ENCODE assay signal across 9 cellular contexts in genomic region chr17:57911834-57912673, GRCh38. TPM values are rescaled to one million over a fixed set of nuclear protein-coding genes. Genes with fewer than 3 reads are reported as not detected.
DNase-seq lines count a peak whose midpoint lies in the region; ATAC-seq and TF ChIP-seq lines count a peak whose summit lies in the region.
"Had no signal": no experiment of that assay in that cellular context is flagged by ENCODE, and none has a peak within 500 bp of the region (broad histone marks: within the 10 kb centered on the region; RNA-seq: fewer than 3 reads in every experiment).

No MANE protein-coding gene starts in this region.

- DNase-seq in PC-9: peak; percentile 73 to 84
- DNase-seq in globus pallidus (ENCODE audit: low spot score): peak; percentile 99
- DNase-seq in renal cortical epithelial cell (ENCODE audit: low read depth): peak; percentile 86
- no peak for DNase-seq in T-helper 1 cell
- no peak for DNase-seq in NOMO-1 (lab: John Stamatoyannopoulos, UW; ENCODE audit: unreplicated experiment in 2 of 2)

- intact Hi-C loops in PC-9 (cut with micrococcal nuclease; ENCODE audit: unreplicated experiment): no loop called here

- no peaks in the 10 kb centered on the region for H4K20me1 ChIP-seq in PC-9 (ENCODE audit: insufficient read depth)

- H3K4me1 ChIP-seq in HEK293 (ENCODE audit: control insufficient read depth, insufficient read depth, low read length): peaks cover 23% of the 10 kb centered on the region
- H3K4me1 ChIP-seq in PC-9 (replicated peaks; ENCODE audit: insufficient read depth): peaks cover 27% of the 10 kb centered on the region

- H3K4me3 ChIP-seq in HEK293 (ENCODE audit: low read depth, low read length): no peak overlapping the region
- no peak overlapping the region for H3K4me3 ChIP-seq in PC-9
- H3K4me3 ChIP-seq: GM12878 had no signal

- H3K4me2 ChIP-seq in PC-9: 0 out of 2 replicates have a peak overlapping the region, but pooled peaks have one; percentile 11

- TF ChIP-seq CTCF in HEK293 (tag by site-specific recombination; IDR thresholded peaks at IDR 0.05): no peak
- TF ChIP-seq CTCF in PC-9 (conservative IDR thresholded peaks at IDR 0.05): no peak

- H3K36me3 ChIP-seq in HEK293 (ENCODE audit: control insufficient read depth in 2 of 2, insufficient read depth in 1 of 2, low read length in 2 of 2) (no peaks in the 10 kb centered on the region), PC-9 (ENCODE audit: low read depth) (no peaks in the 10 kb centered on the region)

- H3K9me3 ChIP-seq in HEK293 (ENCODE audit: control insufficient read depth, insufficient read depth, low read depth, low read length) (no peaks in the 10 kb centered on the region), PC-9 (ENCODE audit: insufficient read depth, low read depth) (no peaks in the 10 kb centered on the region)

- no peaks in the 10 kb centered on the region for H3K27me3 ChIP-seq in PC-9 (ENCODE audit: insufficient read depth, low read depth)

- CTCF ChIA-PET in HEK293 (lab: Yijun Ruan, JAX) (interaction anchor here (0.6 to 1.1 kb wide), 2 partner anchors 20 to 83 kb away, joined by 3 read pairs; no protein-coding TSS in a partner anchor), PC-9 (lab: Charles Lee) (no interaction called here)

- no peaks in the 10 kb centered on the region for H3K9me2 ChIP-seq in PC-9 (ENCODE audit: insufficient read depth)

- no peak overlapping the region for H3K27ac ChIP-seq in HEK293 (ENCODE audit: extremely low read depth, low read depth, low read length)
- no peak overlapping the region for H3K27ac ChIP-seq in PC-9

- 0 out of 2 replicates have a peak, but pooled peaks cover 6% of the 10 kb centered on the region for H3F3A ChIP-seq in PC-9 (ENCODE audit: insufficient read depth, low read depth)

- no peak overlapping the region for H2AFZ ChIP-seq in PC-9

- POLR2A ChIA-PET in HEK293 (lab: Yijun Ruan, JAX) (interaction anchor here (1.0 kb wide), 1 partner anchor 37 kb away, joined by 4 read pairs; no protein-coding TSS in a partner anchor), PC-9 (lab: Charles Lee; ENCODE audit: unreplicated experiment) (interaction anchor here (0.5 to 0.6 kb wide), 2 partner anchors 36 to 55 kb away, joined by 3 to 41 read pairs; no protein-coding TSS in a partner anchor)

- no TSS peak for BruUV-seq in PC-9 (replicated peaks; lab: Mats Ljungman, UMichigan)

- ATAC-seq in GM21619 (IDR thresholded peaks at IDR 0.05; ENCODE audit: unreplicated experiment): no peak
- no peak for ATAC-seq in HG03442 (IDR thresholded peaks at IDR 0.05; ENCODE audit: unreplicated experiment)
- ATAC-seq: GM12878 had no signal

- H3K79me2 ChIP-seq in PC-9 (ENCODE audit: low read depth): peaks cover 3% of the 10 kb centered on the region; the same call in 1 of the 2 replicates

TF ChIP-seq in HEK293, 187 proteins besides CTCF, POLR2A, EP300 and RAD21 (continues in another document):
- TF ChIP-seq ZNF747 (tag by site-specific recombination; IDR thresholded peaks at IDR 0.05) (no peak), SETDB1 (IDR thresholded peaks at IDR 0.05; ENCODE audit: insufficient read length, low read length) (no peak), GLIS1 (tag by site-specific recombination; IDR thresholded peaks at IDR 0.05) (peak; percentile 77), KLF1 (tag by site-specific recombination; IDR thresholded peaks at IDR 0.05) (peak; percentile 74), ZNF473 (tag by site-specific recombination; IDR thresholded peaks at IDR 0.05) (no peak), ZBTB44 (tag by site-specific recombination; IDR thresholded peaks at IDR 0.05) (peak; percentile 68; the same call in 1 of the 2 replicates), ZFP3 (tag by site-specific recombination; IDR thresholded peaks at IDR 0.05; ENCODE audit: low read depth) (no peak), ZNF571 (tag by site-specific recombination; IDR thresholded peaks at IDR 0.05) (no peak), ZNF776 (tag by site-specific recombination; IDR thresholded peaks at IDR 0.05; ENCODE audit: borderline replicate concordance) (no peak), ZNF138 (tag by site-specific recombination; IDR thresholded peaks at IDR 0.05; ENCODE audit: borderline replicate concordance) (no peak), ZNF211 (tag by site-specific recombination; IDR thresholded peaks at IDR 0.05; ENCODE audit: low read depth) (no peak), OSR2 (tag by site-specific recombination; IDR thresholded peaks at IDR 0.05) (peak; percentile 31; the same call in 1 of the 2 replicates), ZNF513 (tag by site-specific recombination; IDR thresholded peaks at IDR 0.05) (no peak), ZFHX2 (tag by site-specific recombination; conservative IDR thresholded peaks at IDR 0.05) (peak; percentile 38), ZNF664 (tag by site-specific recombination; IDR thresholded peaks at IDR 0.05) (peak; percentile 61; the same call in 1 of the 2 replicates), ZNF560 (tag by site-specific recombination; IDR thresholded peaks at IDR 0.05; ENCODE audit: borderline replicate concordance) (no peak), ZNF174 (tag by site-specific recombination; IDR thresholded peaks at IDR 0.05) (no peak), ZNF449 (tag by site-specific recombination; IDR thresholded peaks at IDR 0.05) (0 out of 2 replicates have a peak, but pooled peaks have one; percentile 19), ZNF639 (tag by site-specific recombination; IDR thresholded peaks at IDR 0.05) (no peak), ZBTB20 (tag by site-specific recombination; IDR thresholded peaks at IDR 0.05) (no peak), ZNF792 (tag by site-specific recombination; IDR thresholded peaks at IDR 0.05) (peak; percentile 90), ZBTB17 (tag by site-specific recombination; IDR thresholded peaks at IDR 0.05) (peak; percentile 55; the same call in 1 of the 2 replicates)

RNA-seq across cellular contexts. Expression of gene CUEDC1, which starts 43.2 kb away (rescaled TPM):
- total RNA-seq in PC-9 (2021) (60.7 and 61.4 TPM in 2 replicates), renal cortical epithelial cell (10.1 and 20.1 TPM in 2 replicates)

Comparison
In these comparisons a context has a peak if more than half of its experiments do, and no peak if none do; other contexts are left out.
1. DNase-seq: peak in PC-9 (2 of 2), globus pallidus (single experiment) and renal cortical epithelial cell (single experiment); none in T-helper 1 cell (0 of 5) and NOMO-1 (0 of 2).